Comparison of ENCODE assay signal across 21 cellular contexts in the genomic region with DNA sequence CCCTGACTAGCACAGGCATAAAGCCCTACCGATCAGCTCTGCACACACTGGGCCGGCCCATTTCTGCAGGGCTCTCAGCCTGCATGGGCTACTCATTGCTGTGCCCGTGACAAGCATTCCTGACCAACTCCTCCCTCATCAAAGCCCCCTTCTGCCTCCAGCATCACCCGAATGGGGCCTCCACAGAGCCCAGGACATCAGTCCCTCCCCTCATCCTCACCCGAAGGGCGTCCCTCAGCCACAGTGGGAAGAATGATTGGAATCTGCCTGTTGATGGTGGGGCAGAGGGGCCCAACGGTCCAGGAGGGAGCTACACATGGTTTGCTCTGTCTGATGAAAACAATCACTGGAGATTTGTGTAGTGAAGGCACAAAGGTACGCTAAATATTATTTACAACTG. TPM values are rescaled to one million over a fixed set of nuclear protein-coding genes. Genes with fewer than 3 reads are reported as not detected.
DNase-seq lines count a peak whose midpoint lies in the region; ATAC-seq, FAIRE-seq and TF ChIP-seq lines count a peak whose summit lies in the region.
"Had no signal": no experiment of that assay in that cellular context is flagged by ENCODE, and none has a peak within 500 bp of the region (broad histone marks: within the 10 kb centered on the region; RNA-seq: fewer than 3 reads in every experiment).

No MANE protein-coding gene starts in this region.

- CTCF ChIA-PET in K562 (lab: Yijun Ruan, JAX; ENCODE audit: low intra/inter-chr PET ratio): no interaction called here

- no peak for TF ChIP-seq POLR2A in K562 (conservative IDR thresholded peaks at IDR 0.05)

- TF ChIP-seq CTCF in K562 (IDR thresholded peaks at IDR 0.05 in 2 of 3, conservative IDR thresholded peaks at IDR 0.05 in 1 of 3; ENCODE audit: insufficient read depth in 2 of 3, low read depth in 1 of 3, low read length in 3 of 3) (no peak), nephron progenitor cell (IDR thresholded peaks at IDR 0.05) (no peak)

- peaks cover 69% of the 10 kb centered on the region for H3K4me1 Mint-ChIP-seq in nephron progenitor cell
- H3K4me1 Mint-ChIP-seq: CD8-positive, alpha-beta memory T cell had no signal

- H2AFZ ChIP-seq in K562 (ENCODE audit: low read depth, low read length): 0 out of 2 replicates have a peak overlapping the region, but pooled peaks have one; percentile 79

- H4K20me1 ChIP-seq in K562 (replicated peaks; ENCODE audit: control insufficient read depth, insufficient read depth, low read length): no peaks in the 10 kb centered on the region

- H3K4me3 Mint-ChIP-seq in nephron progenitor cell: no peak overlapping the region
- H3K4me3 Mint-ChIP-seq: CD8-positive, alpha-beta memory T cell; HFFc6 had no signal

- no peak for FAIRE-seq in K562 (lab: Jason Lieb, UNC)
- FAIRE-seq: GM12892, H54 had no signal

- H3K79me2 ChIP-seq in K562 (ENCODE audit: control insufficient read depth, insufficient read depth, low read length): no peaks in the 10 kb centered on the region

- H3K36me3 ChIP-seq in K562 (ENCODE audit: control insufficient read depth, insufficient read depth, low read length): no peaks in the 10 kb centered on the region
- H3K36me3 ChIP-seq: BE2C, SJSA1 had no signal

- ATAC-seq in left cardiac atrium (no peak), K562 (no peak)
- ATAC-seq: Panc1 had no signal

- H3K9me1 ChIP-seq in K562 (ENCODE audit: control insufficient read depth, insufficient read depth, low read length): no peaks in the 10 kb centered on the region

- no peak overlapping the region for H3K27ac ChIP-seq in K562 (ENCODE audit: extremely low read depth, low read depth, low read length)
- H3K27ac ChIP-seq: SJSA1 had no signal

- no peaks in the 10 kb centered on the region for H3K27me3 ChIP-seq in K562 (ENCODE audit: control insufficient read depth in 2 of 2, insufficient read depth in 2 of 2, low read length in 2 of 2)
- H3K27me3 ChIP-seq: BE2C, SJSA1 had no signal

- peaks cover 4% of the 10 kb centered on the region for H3K36me3 Mint-ChIP-seq in nephron progenitor cell (ENCODE audit: low read depth)
- H3K36me3 Mint-ChIP-seq: CD8-positive, alpha-beta memory T cell had no signal

- H3K9me3 ChIP-seq in K562 (replicated peaks; ENCODE audit: control insufficient read depth, insufficient read depth, low read depth, low read length): no peaks in the 10 kb centered on the region
- H3K9me3 ChIP-seq: BE2C, SJSA1 had no signal

- POLR2A ChIA-PET in K562 (lab: Yijun Ruan, JAX): interaction anchor here (1.0 kb wide), 1 partner anchor 13 kb away, joined by 4 read pairs; no protein-coding TSS in a partner anchor

- WGBS in K562 (ENCODE audit: insufficient coverage, low coverage, missing lambda C conversion rate): 64% methylated on average over 7 of the region's 8 CpGs

- H3K4me3 ChIP-seq in K562: no peak overlapping the region
- H3K4me3 ChIP-seq: SJSA1 had no signal

- no TSS peak for BruUV-seq in K562 (replicated peaks; lab: Mats Ljungman, UMichigan)

- no peak for TF ChIP-seq RAD21 in K562 (CRISPR knock-in tag; conservative IDR thresholded peaks at IDR 0.05 in 1 of 2, IDR thresholded peaks at IDR 0.05 in 1 of 2)

- in situ Hi-C loops in K562 (cut with MboI): no loop called here

- H3K4me1 ChIP-seq in K562 (replicated peaks in 1 of 2; ENCODE audit: control insufficient read depth in 2 of 2, insufficient read depth in 2 of 2, low read length in 2 of 2): peaks cover 2 to 12% of the 10 kb centered on the region in 2 experiments; a peak in 4 of 5 replicates
- H3K4me1 ChIP-seq: BE2C, SJSA1 had no signal

- H3K9me3 Mint-ChIP-seq in nephron progenitor cell: peaks cover 19% of the 10 kb centered on the region
- H3K9me3 Mint-ChIP-seq: CD8-positive, alpha-beta memory T cell; HFFc6 had no signal

- intact Hi-C loops in cardiac septum (cut with DNase I) (no loop called here), left cardiac atrium (cut with DNase I) (no loop called here), K562 (cut with micrococcal nuclease) (no loop called here)

- H3K27ac Mint-ChIP-seq in nephron progenitor cell: peak overlapping the region; percentile 69
- H3K27ac Mint-ChIP-seq: CD8-positive, alpha-beta memory T cell; HFFc6 had no signal

- H3K27me3 Mint-ChIP-seq in nephron progenitor cell (ENCODE audit: low read depth, poor library complexity): peaks cover 21% of the 10 kb centered on the region

- DNase-seq in cardiac septum (ENCODE audit: low spot score) (peak; percentile 33), left cardiac atrium (no peak), K562 (ENCODE audit: extremely low read depth in 1 of 4, low spot score in 3 of 4) (no peak), nephron progenitor cell (no peak), NCI-H1436 treated with DMSO at 0.1 percent for 48 hours (lab: John Stamatoyannopoulos, UW) (no peak), NCI-H748 treated with DMSO at 0.1 percent for 48 hours (lab: John Stamatoyannopoulos, UW) (no peak), NCI-H1048 (lab: John Stamatoyannopoulos, UW) (no peak)
- DNase-seq: BE2C; CD8-positive, alpha-beta memory T cell; DMS53; HFFc6; KG1; NCI-H1417; NCI-H187 treated with DMSO at 0.1 percent for 48 hours; NCI-H345; NCI-H524 treated with DMSO at 0.1 percent for 48 hours had no signal

- TF ChIP-seq EP300 in K562 (IDR thresholded peaks at IDR 0.05; ENCODE audit: low read length): no peak

- H3K9ac ChIP-seq in K562 (ENCODE audit: insufficient read depth in 1 of 2, low read depth in 2 of 2, low read length in 2 of 2): no peak overlapping the region

- no peak overlapping the region for H3K4me2 ChIP-seq in K562 (ENCODE audit: insufficient read depth, low read length)

TF ChIP-seq in K562, 482 proteins besides CTCF, POLR2A, EP300 and RAD21 (continues in another document):
- TF ChIP-seq ZNF174 (CRISPR knock-in tag; IDR thresholded peaks at IDR 0.05): no peak
- TF ChIP-seq, protein P1, sequence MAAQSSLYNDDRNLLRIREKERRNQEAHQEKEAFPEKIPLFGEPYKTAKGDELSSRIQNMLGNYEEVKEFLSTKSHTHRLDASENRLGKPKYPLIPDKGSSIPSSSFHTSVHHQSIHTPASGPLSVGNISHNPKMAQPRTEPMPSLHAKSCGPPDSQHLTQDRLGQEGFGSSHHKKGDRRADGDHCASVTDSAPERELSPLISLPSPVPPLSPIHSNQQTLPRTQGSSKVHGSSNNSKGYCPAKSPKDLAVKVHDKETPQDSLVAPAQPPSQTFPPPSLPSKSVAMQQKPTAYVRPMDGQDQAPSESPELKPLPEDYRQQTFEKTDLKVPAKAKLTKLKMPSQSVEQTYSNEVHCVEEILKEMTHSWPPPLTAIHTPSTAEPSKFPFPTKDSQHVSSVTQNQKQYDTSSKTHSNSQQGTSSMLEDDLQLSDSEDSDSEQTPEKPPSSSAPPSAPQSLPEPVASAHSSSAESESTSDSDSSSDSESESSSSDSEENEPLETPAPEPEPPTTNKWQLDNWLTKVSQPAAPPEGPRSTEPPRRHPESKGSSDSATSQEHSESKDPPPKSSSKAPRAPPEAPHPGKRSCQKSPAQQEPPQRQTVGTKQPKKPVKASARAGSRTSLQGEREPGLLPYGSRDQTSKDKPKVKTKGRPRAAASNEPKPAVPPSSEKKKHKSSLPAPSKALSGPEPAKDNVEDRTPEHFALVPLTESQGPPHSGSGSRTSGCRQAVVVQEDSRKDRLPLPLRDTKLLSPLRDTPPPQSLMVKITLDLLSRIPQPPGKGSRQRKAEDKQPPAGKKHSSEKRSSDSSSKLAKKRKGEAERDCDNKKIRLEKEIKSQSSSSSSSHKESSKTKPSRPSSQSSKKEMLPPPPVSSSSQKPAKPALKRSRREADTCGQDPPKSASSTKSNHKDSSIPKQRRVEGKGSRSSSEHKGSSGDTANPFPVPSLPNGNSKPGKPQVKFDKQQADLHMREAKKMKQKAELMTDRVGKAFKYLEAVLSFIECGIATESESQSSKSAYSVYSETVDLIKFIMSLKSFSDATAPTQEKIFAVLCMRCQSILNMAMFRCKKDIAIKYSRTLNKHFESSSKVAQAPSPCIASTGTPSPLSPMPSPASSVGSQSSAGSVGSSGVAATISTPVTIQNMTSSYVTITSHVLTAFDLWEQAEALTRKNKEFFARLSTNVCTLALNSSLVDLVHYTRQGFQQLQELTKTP (IDR thresholded peaks at IDR 0.05; ENCODE audit: low read depth in 1 of 2, partially characterized antibody in 2 of 2): no peak
- TF ChIP-seq, protein P2, sequence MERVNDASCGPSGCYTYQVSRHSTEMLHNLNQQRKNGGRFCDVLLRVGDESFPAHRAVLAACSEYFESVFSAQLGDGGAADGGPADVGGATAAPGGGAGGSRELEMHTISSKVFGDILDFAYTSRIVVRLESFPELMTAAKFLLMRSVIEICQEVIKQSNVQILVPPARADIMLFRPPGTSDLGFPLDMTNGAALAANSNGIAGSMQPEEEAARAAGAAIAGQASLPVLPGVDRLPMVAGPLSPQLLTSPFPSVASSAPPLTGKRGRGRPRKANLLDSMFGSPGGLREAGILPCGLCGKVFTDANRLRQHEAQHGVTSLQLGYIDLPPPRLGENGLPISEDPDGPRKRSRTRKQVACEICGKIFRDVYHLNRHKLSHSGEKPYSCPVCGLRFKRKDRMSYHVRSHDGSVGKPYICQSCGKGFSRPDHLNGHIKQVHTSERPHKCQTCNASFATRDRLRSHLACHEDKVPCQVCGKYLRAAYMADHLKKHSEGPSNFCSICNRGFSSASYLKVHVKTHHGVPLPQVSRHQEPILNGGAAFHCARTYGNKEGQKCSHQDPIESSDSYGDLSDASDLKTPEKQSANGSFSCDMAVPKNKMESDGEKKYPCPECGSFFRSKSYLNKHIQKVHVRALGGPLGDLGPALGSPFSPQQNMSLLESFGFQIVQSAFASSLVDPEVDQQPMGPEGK (CRISPR knock-in tag; IDR thresholded peaks at IDR 0.05; ENCODE audit: borderline replicate concordance): no peak

RNA-seq across cellular contexts. Expression of a gene that starts 43.8 kb away (rescaled TPM):
- total RNA-seq in cardiac septum: 7.9 TPM
- total RNA-seq in left cardiac atrium: 10 to 100 TPM; 12.9 to 14.6 TPM
- total RNA-seq in K562 (2011; cell fraction: chromatin; rRNA removed; ENCODE audit: low replicate concordance): not detected in 2 replicates
- total RNA-seq in K562 (2011; cell fraction: nucleolus; rRNA removed): not detected in 2 replicates
- total RNA-seq in K562 (2011; cell fraction: nucleoplasm; rRNA removed): not detected in 2 replicates
- not detected in 2 replicates for total RNA-seq in K562 (2014; rRNA removed)
- total RNA-seq in K562 (2014; rRNA removed; fragmentation: Illumina TruSeq; extraction: Trizol): not detected in 2 replicates
- not detected in 2 replicates for total RNA-seq in K562 (2015; rRNA removed; fragmentation: Illumina TruSeq; extraction: Trizol)
- not detected in 2 replicates for total RNA-seq in K562 (2021)
- not detected in 2 replicates for polyA plus RNA-seq in K562 (2011; rRNA removed)
- polyA plus RNA-seq in K562 (2011; cell fraction: cytosol; rRNA removed): not detected in 2 replicates
- polyA plus RNA-seq in K562 (2011; cell fraction: nucleus; rRNA removed): not detected in 2 replicates
- not detected in 2 replicates for polyA plus RNA-seq in K562 (2012)
- not detected in 2 replicates for polyA plus RNA-seq in K562 (2014; fragmentation: Illumina TruSeq; extraction: Trizol)
- not detected for polyA plus RNA-seq in K562 (2014; fragmentation: Nextera tagmentation; extraction: Ambion mirVana)
- 0.13 TPM in 1 of 2 replicates, not detected in the other for polyA plus RNA-seq in K562 (2014; rRNA removed)
- not detected in 2 replicates for polyA minus RNA-seq in K562 (2011; rRNA and poly(A)+ RNA removed)
- not detected in 2 replicates for polyA minus RNA-seq in K562 (2011; cell fraction: cytosol; rRNA and poly(A)+ RNA removed)
- polyA minus RNA-seq in K562 (2011; cell fraction: nucleus; rRNA and poly(A)+ RNA removed): not detected in 2 replicates
- total RNA-seq: A172, SJSA1 had no signal
